11 cellular contexts compared by ENCODE assay signal in the genomic region with DNA sequence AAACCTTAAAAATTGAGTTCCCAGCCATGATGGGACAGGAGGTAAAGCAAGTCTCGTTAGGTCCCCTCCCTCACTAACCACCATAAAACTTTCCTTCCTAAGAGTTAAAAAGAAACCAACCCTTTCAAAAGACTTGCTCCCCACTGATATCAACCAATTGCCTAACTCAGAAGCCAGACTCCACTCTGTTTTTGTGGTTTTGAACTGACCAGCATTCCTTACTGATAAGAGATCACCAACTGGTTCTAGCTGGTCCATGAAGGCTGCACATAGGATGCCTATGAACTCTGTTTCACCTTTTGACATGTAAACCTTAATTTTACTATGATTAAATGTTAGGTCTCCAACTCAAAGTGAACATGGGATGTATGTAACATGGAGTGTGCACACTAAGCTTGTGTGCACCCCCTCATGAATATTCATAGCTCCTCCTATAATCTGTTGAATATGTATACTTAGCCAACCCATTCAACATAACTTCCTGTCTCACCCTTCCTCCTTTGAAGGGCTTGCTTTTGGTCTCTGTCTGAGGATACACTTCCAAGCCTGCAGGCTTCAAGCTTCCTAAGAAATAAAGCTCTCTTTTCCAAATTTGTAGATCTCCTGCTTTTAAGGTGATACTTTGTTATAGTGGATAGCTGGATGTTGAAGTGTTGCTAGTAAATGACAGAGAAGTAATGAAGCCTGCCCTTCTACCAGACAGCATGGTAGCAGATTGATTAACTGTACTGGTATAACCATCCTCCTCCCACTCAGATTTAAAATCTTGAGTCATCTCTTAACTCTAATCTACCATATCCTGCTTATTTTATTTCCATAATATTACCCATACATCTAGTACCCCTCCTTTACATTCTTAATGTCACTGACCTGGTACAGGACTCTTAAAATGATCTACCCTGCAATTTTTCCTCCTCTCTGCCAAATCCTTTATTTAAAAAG.
A peak's percentile ranks its signal among the peaks of the same experiment; 100 is the strongest.
DNase-seq lines count a peak whose midpoint lies in the region; ATAC-seq and TF ChIP-seq lines count a peak whose summit lies in the region.
"Had no signal": no experiment of that assay in that cellular context is flagged by ENCODE, and none has a peak within 500 bp of the region (broad histone marks: within the 10 kb centered on the region; RNA-seq: fewer than 3 reads in every experiment).

No MANE protein-coding gene starts in this region.

- ATAC-seq in left colon (peak; percentile 43), HG02571 (IDR thresholded peaks at IDR 0.05; ENCODE audit: unreplicated experiment) (no peak), HG02678 (IDR thresholded peaks at IDR 0.05; ENCODE audit: unreplicated experiment) (no peak)

- DNase-seq in AG09319 (ENCODE audit: extremely low read depth, low read depth) = peak; percentile 19
- peak; percentile 17 for DNase-seq in HEK293T (ENCODE audit: extremely low spot score)
- no peak for DNase-seq in left colon
- no peak for DNase-seq in germinal center (ENCODE audit: low spot score)
- no peak for DNase-seq in sigmoid colon
- DNase-seq: activated effector memory CD4-positive, alpha-beta T cell treated with Interleukin-2 at 50 U/mL for 16 hours; stimulated activated CD4-positive, alpha-beta T cell treated with anti-CD3 and anti-CD28 coated beads, Interleukin-4, amount 100 ng/mL, for 1 hour had no signal

- peaks cover 21% of the 10 kb centered on the region for H3K36me3 Mint-ChIP-seq in activated naive CD8-positive, alpha-beta T cell

- no peak for TF ChIP-seq EP300 in sigmoid colon (IDR thresholded peaks at IDR 0.05)

- H3K4me1 ChIP-seq in sigmoid colon = peaks cover 0 to 57% (median 31%) of the 10 kb centered on the region in 4 donors

- no peaks in the 10 kb centered on the region for H3K9me3 Mint-ChIP-seq in activated naive CD8-positive, alpha-beta T cell (ENCODE audit: low read depth)

- no peak overlapping the region for H3K4me3 ChIP-seq in sigmoid colon
- H3K4me3 ChIP-seq: PC-9 had no signal

- H3K4me3 Mint-ChIP-seq in activated naive CD8-positive, alpha-beta T cell = peak overlapping the region; percentile 11

- H3K36me3 ChIP-seq in sigmoid colon = no peaks in the 10 kb centered on the region

- 39 to 64% methylated on average over 1 of the region's 1 CpG for WGBS in sigmoid colon, 2 donors

- no peak for TF ChIP-seq CTCF in AG09319 (IDR thresholded peaks at IDR 0.05; ENCODE audit: low read depth, low read length)
- TF ChIP-seq CTCF in sigmoid colon (IDR thresholded peaks at IDR 0.05) = no peak

- no peak overlapping the region for H3K27ac ChIP-seq in sigmoid colon
- H3K27ac ChIP-seq: PC-9 had no signal

- intact Hi-C loops in left colon (cut with DNase I, micrococcal nuclease) = no loop called here
- intact Hi-C loops in sigmoid colon (cut with DNase I) = no loop called here

- H3K27me3 ChIP-seq in sigmoid colon = no peaks in the 10 kb centered on the region

- POLR2A ChIA-PET in HEK293T (lab: Yijun Ruan, JAX) = interaction anchor here (0.6 kb wide), 1 partner anchor 167 kb away, joined by 3 read pairs; no protein-coding TSS in a partner anchor

- H3K4me1 Mint-ChIP-seq in activated naive CD8-positive, alpha-beta T cell (ENCODE audit: low read depth) = peaks cover 86% of the 10 kb centered on the region

- TF ChIP-seq POLR2A in sigmoid colon (IDR thresholded peaks at IDR 0.05) = no peak

- H3K9me3 ChIP-seq in sigmoid colon = no peaks in the 10 kb centered on the region

- no peaks in the 10 kb centered on the region for H3K27me3 Mint-ChIP-seq in activated naive CD8-positive, alpha-beta T cell

- CTCF ChIA-PET in HEK293T (lab: Yijun Ruan, JAX) = interaction anchor here (0.7 kb wide), 1 partner anchor 106 kb away, joined by 3 read pairs; no protein-coding TSS in a partner anchor

- H3K27ac Mint-ChIP-seq in activated naive CD8-positive, alpha-beta T cell = peak overlapping the region; percentile 51

TF ChIP-seq in HEK293T, 16 proteins besides CTCF, POLR2A, EP300 and RAD21:
- TF ChIP-seq NFRKB (IDR thresholded peaks at IDR 0.05) = no peak
- TF ChIP-seq SP1 (IDR thresholded peaks at IDR 0.05) = no peak
- no peak for TF ChIP-seq TARDBP (IDR thresholded peaks at IDR 0.05)
- no peak for TF ChIP-seq L3MBTL2 (conservative IDR thresholded peaks at IDR 0.05)
- no peak for TF ChIP-seq ELF4 (IDR thresholded peaks at IDR 0.05)
- no peak for TF ChIP-seq BHLHE40 (IDR thresholded peaks at IDR 0.05; ENCODE audit: borderline replicate concordance)
- TF ChIP-seq FOXA1 (IDR thresholded peaks at IDR 0.05) = no peak
- no peak for TF ChIP-seq SUZ12 (IDR thresholded peaks at IDR 0.05)
- no peak for TF ChIP-seq LEF1 (IDR thresholded peaks at IDR 0.05; ENCODE audit: borderline replicate concordance)
- TF ChIP-seq CTBP1 (IDR thresholded peaks at IDR 0.05; ENCODE audit: borderline replicate concordance) = no peak
- TF ChIP-seq FOXK2 (IDR thresholded peaks at IDR 0.05) = no peak
- no peak for TF ChIP-seq PKNOX1 (IDR thresholded peaks at IDR 0.05)
- TF ChIP-seq FOXM1 (IDR thresholded peaks at IDR 0.05; ENCODE audit: borderline replicate concordance) = no peak

Comparison
In these comparisons a context has a peak if more than half of its experiments do, and no peak if none do; other contexts are left out.
1. DNase-seq: peak in AG09319 (single experiment) and HEK293T (single experiment); none in left colon (0 of 2), germinal center (single experiment) and sigmoid colon (single experiment).